In genomic region chr5:125151150-125151932, GRCh38 we compare ENCODE assay signal across 19 cellular contexts.
DNase-seq lines count a peak whose midpoint lies in the region; ATAC-seq and TF ChIP-seq lines count a peak whose summit lies in the region.
"Had no signal": no experiment of that assay in that cellular context is flagged by ENCODE, and none has a peak within 500 bp of the region (broad histone marks: within the 10 kb centered on the region; RNA-seq: fewer than 3 reads in every experiment).

No MANE protein-coding gene starts in this region.

- no peaks in the 10 kb centered on the region for H3K79me1 ChIP-seq in H9 (ENCODE audit: insufficient read depth, low read depth, low read length, poor library complexity, severe bottlenecking)

- no peaks in the 10 kb centered on the region for H3K9me2 ChIP-seq in OCI-LY7 (ENCODE audit: insufficient read depth, low read length)

- H3K4me1 ChIP-seq in H9 (ENCODE audit: insufficient read depth, low read length): peaks cover 5% of the 10 kb centered on the region; the same call in 1 of the 2 replicates
- peaks cover 3% of the 10 kb centered on the region for H3K4me1 ChIP-seq in OCI-LY7 (ENCODE audit: insufficient read depth, low read length, poor library complexity, severe bottlenecking)
- H3K4me1 ChIP-seq: right atrium auricular region had no signal

- H3K18ac ChIP-seq in H9 (ENCODE audit: insufficient read length, low read depth, low read length): no peak overlapping the region

- H3K4me2 ChIP-seq in H9 (ENCODE audit: insufficient read depth, insufficient read length, low read length): no peak overlapping the region
- no peak overlapping the region; the same call in 1 of the 2 replicates for H3K4me2 ChIP-seq in OCI-LY7 (ENCODE audit: low read length)

- no peak overlapping the region for H2BK15ac ChIP-seq in H9 (ENCODE audit: low read depth, low read length)

- no peaks in the 10 kb centered on the region for H3K9me3 Mint-ChIP-seq in H9
- H3K9me3 Mint-ChIP-seq: mesothelial cell of epicardium had no signal

- H2AK5ac ChIP-seq in H9 (ENCODE audit: insufficient read length, low read length): no peak overlapping the region

- TF ChIP-seq CTCF in H9 (conservative IDR thresholded peaks at IDR 0.05) (no peak), OCI-LY7 (conservative IDR thresholded peaks at IDR 0.05; ENCODE audit: low read length) (no peak)

- H3K27ac Mint-ChIP-seq in H9 (peak overlapping the region; percentile 54 to 87 (median 85); a peak in 5 of 7 replicates), T-helper 17 cell (no peak overlapping the region)
- H3K27ac Mint-ChIP-seq: mesothelial cell of epicardium; stimulated activated effector memory CD8-positive, alpha-beta T cell treated with anti-CD3 and anti-CD28 coated beads, Interleukin-12 subunit alpha, Interleukin-12 subunit beta, amount 100 ng/mL, for 72 hours; T-cell had no signal

- peak overlapping the region; percentile 20 for H3K27ac ChIP-seq in H9 (ENCODE audit: insufficient read length, low read depth, low read length)
- H3K27ac ChIP-seq in OCI-LY7 (ENCODE audit: low read depth, low read length, poor library complexity, severe bottlenecking): no peak overlapping the region
- H3K27ac ChIP-seq: esophagus muscularis mucosa, neutrophil, right atrium auricular region had no signal

- no peak overlapping the region for H2BK20ac ChIP-seq in H9 (ENCODE audit: low read depth, low read length, poor library complexity, severe bottlenecking)

- H3K27me3 ChIP-seq in H9 (ENCODE audit: insufficient read depth, low read length): no peaks in the 10 kb centered on the region
- H3K27me3 ChIP-seq: esophagus muscularis mucosa, neutrophil, right atrium auricular region had no signal

- no TSS peak for BruUV-seq in OCI-LY7 (replicated peaks; lab: Mats Ljungman, UMichigan)

- no peak overlapping the region for H3K4me3 ChIP-seq in OCI-LY7 (ENCODE audit: low read depth, low read length, poor library complexity, severe bottlenecking)
- H3K4me3 ChIP-seq: esophagus muscularis mucosa, right atrium auricular region had no signal

- no peaks in the 10 kb centered on the region for H3K23me2 ChIP-seq in H9 (ENCODE audit: insufficient read length, low read depth, low read length, poor library complexity, severe bottlenecking)

- no peak overlapping the region for H3K9ac ChIP-seq in H9 (ENCODE audit: extremely low read depth, insufficient read length, low read length)

- no peak overlapping the region for H2BK5ac ChIP-seq in H9 (ENCODE audit: insufficient read length, low read length)

- intact Hi-C loops in OCI-LY7 (cut with micrococcal nuclease; ENCODE audit: unreplicated experiment): no loop called here

- POLR2A ChIA-PET in OCI-LY7 (lab: Charles Lee): interaction anchor here (0.6 to 1.4 kb wide), 3 partner anchors 11 to 1870 kb away, joined by 3 to 4 read pairs (median 4); no protein-coding TSS in a partner anchor

- no peak overlapping the region for H2AFZ ChIP-seq in H9 (ENCODE audit: low read length)
- H2AFZ ChIP-seq in OCI-LY7 (ENCODE audit: low read length): 0 out of 2 replicates have a peak overlapping the region, but pooled peaks have one; percentile 24

- no peaks in the 10 kb centered on the region for H3K9me3 ChIP-seq in H9 (ENCODE audit: control insufficient read depth, low read depth, low read length)
- H3K9me3 ChIP-seq in OCI-LY7 (ENCODE audit: low read length): no peaks in the 10 kb centered on the region
- H3K9me3 ChIP-seq in T-helper 17 cell (ENCODE audit: control insufficient read depth, low read length, poor library complexity, severe bottlenecking): no peaks in the 10 kb centered on the region
- H3K9me3 ChIP-seq: esophagus muscularis mucosa, neutrophil, right atrium auricular region had no signal

- H3K36me3 ChIP-seq in OCI-LY7 (ENCODE audit: insufficient read depth, low read length): no peaks in the 10 kb centered on the region
- H3K36me3 ChIP-seq: esophagus muscularis mucosa, neutrophil, right atrium auricular region had no signal

- H3K79me2 ChIP-seq in H9 (ENCODE audit: insufficient read depth, low read length) (no peaks in the 10 kb centered on the region), OCI-LY7 (ENCODE audit: insufficient read depth, low read depth, low read length) (no peaks in the 10 kb centered on the region)

- H3K27me3 Mint-ChIP-seq in H9 (ENCODE audit: low read depth): no peaks in the 10 kb centered on the region
- H3K27me3 Mint-ChIP-seq in T-helper 17 cell: no peaks in the 10 kb centered on the region
- H3K27me3 Mint-ChIP-seq: T-cell had no signal

- H3K4me3 Mint-ChIP-seq in H9 (no peak overlapping the region), T-helper 17 cell (no peak overlapping the region)
- H3K4me3 Mint-ChIP-seq: mesothelial cell of epicardium; stimulated activated effector memory CD8-positive, alpha-beta T cell treated with anti-CD3 and anti-CD28 coated beads, Interleukin-12 subunit alpha, Interleukin-12 subunit beta, amount 100 ng/mL, for 72 hours; T-cell had no signal

- no peak for ATAC-seq in T-helper 17 cell
- no peak for ATAC-seq in GM21825 (IDR thresholded peaks at IDR 0.05; ENCODE audit: unreplicated experiment)
- ATAC-seq: stimulated activated effector memory CD8-positive, alpha-beta T cell treated with anti-CD3 and anti-CD28 coated beads, Interleukin-12 subunit alpha, Interleukin-12 subunit beta, amount 100 ng/mL, for 72 hours; T-cell had no signal

- no peak overlapping the region for H3K23ac ChIP-seq in H9 (ENCODE audit: insufficient read length, low read depth, low read length)

- H4K5ac ChIP-seq in H9 (ENCODE audit: insufficient read length, low read depth, low read length): no peak overlapping the region

- no peak overlapping the region for H2BK12ac ChIP-seq in H9 (ENCODE audit: insufficient read length, low read depth, low read length)

- no peak overlapping the region for H4K91ac ChIP-seq in H9 (ENCODE audit: insufficient read length, low read depth, low read length)

- CTCF ChIA-PET in OCI-LY7 (lab: Charles Lee; ENCODE audit: unreplicated experiment): no interaction called here

- H3K4me1 Mint-ChIP-seq in H9 (peaks cover 45 to 58% of the 10 kb centered on the region in 2 experiments), T-helper 17 cell (no peaks in the 10 kb centered on the region)
- H3K4me1 Mint-ChIP-seq: stimulated activated effector memory CD8-positive, alpha-beta T cell treated with anti-CD3 and anti-CD28 coated beads, Interleukin-12 subunit alpha, Interleukin-12 subunit beta, amount 100 ng/mL, for 72 hours; T-cell had no signal

- no CpG with 5 or more reads among the region's 4 CpGs for WGBS in H9 (ENCODE audit: extremely low coverage, insufficient read length, low lambda C conversion rate)

- no peak overlapping the region for H3K14ac ChIP-seq in H9 (ENCODE audit: insufficient read depth, low read length)

- H3K56ac ChIP-seq in H9 (ENCODE audit: insufficient read length, low read depth, low read length): no peak overlapping the region

- peaks cover 0 to 2% (median 0%) of the 10 kb centered on the region in 3 experiments; a peak in 1 of 7 replicates for H3K36me3 Mint-ChIP-seq in H9 (ENCODE audit: insufficient read depth in 1 of 3, low read depth in 3 of 3)
- H3K36me3 Mint-ChIP-seq in T-helper 17 cell (ENCODE audit: low read depth): no peaks in the 10 kb centered on the region
- H3K36me3 Mint-ChIP-seq: mesothelial cell of epicardium; stimulated activated effector memory CD8-positive, alpha-beta T cell treated with anti-CD3 and anti-CD28 coated beads, Interleukin-12 subunit alpha, Interleukin-12 subunit beta, amount 100 ng/mL, for 72 hours; T-cell had no signal

- DNase-seq in H9 (no peak), OCI-LY7 (ENCODE audit: low spot score) (no peak), midbrain (lab: John Stamatoyannopoulos, UW) (peak; percentile 36), NCI-H2029 treated with DMSO at 0.1 percent for 48 hours (lab: John Stamatoyannopoulos, UW) (no peak), T-helper 17 cell (no peak)
- DNase-seq in activated T-cell treated with anti-CD3 and anti-CD28 coated beads, Interleukin-2, amount 50 U/mL, for 1 hour: no peak
- DNase-seq: activated CD4-positive, alpha-beta T cell treated with anti-CD3 and anti-CD28 coated beads, Interleukin-2, amount 50 U/mL, for 1 hour; activated gamma-delta T cell treated with Interleukin-2 at 50 U/mL for 16 hours; central memory CD4-positive, alpha-beta T cell; effector CD8-positive, alpha-beta T cell; NCI-H2081; SHP77; T-cell had no signal

- H3T11ph ChIP-seq in H9 (ENCODE audit: low read length): no peak overlapping the region

- H2BK120ac ChIP-seq in H9 (ENCODE audit: low read depth, low read length, poor library complexity, severe bottlenecking): no peak overlapping the region

- no peaks in the 10 kb centered on the region for H4K20me1 ChIP-seq in H9 (ENCODE audit: control insufficient read depth, insufficient read depth, insufficient read length)
- H4K20me1 ChIP-seq in OCI-LY7 (ENCODE audit: insufficient read depth, low read length): no peaks in the 10 kb centered on the region

- no peak overlapping the region for H3K4ac ChIP-seq in H9 (ENCODE audit: low read depth, low read length)

- no peak overlapping the region for H4K8ac ChIP-seq in H9 (replicated peaks; ENCODE audit: insufficient read length, low read depth, low read length)
